Comparison of ENCODE assay signal across 12 cellular contexts in the genomic region with DNA sequence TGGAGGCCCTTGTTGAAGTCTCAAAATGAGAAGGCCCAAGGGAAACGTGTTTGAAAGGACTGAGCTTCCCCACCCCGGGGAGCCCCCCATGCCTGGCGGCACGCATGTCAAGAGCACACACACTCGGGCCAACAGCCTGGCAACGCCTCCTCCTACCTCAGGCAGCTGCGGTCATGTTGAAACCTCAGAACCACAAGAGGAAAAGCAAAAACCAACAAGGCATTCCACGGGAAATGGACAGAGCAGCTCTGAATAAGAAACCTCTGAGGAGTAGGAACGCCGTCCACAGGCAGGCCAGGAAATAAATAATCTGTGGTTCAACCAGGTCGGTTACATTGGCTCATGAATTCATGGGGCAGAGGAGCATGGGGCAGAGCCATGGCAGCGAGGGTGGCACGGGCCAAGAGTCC.
DNase-seq lines count a peak whose midpoint lies in the region; ATAC-seq and TF ChIP-seq lines count a peak whose summit lies in the region.
"Had no signal": no experiment of that assay in that cellular context is flagged by ENCODE, and none has a peak within 500 bp of the region (broad histone marks: within the 10 kb centered on the region; RNA-seq: fewer than 3 reads in every experiment).

No MANE protein-coding gene starts in this region.

- H3K27ac ChIP-seq in right atrium auricular region = no peak overlapping the region
- no peak overlapping the region for H3K27ac ChIP-seq in OCI-LY3 (ENCODE audit: low read length)
- H3K27ac ChIP-seq in thyroid gland = peak overlapping the region in 2 of 3 donors; percentile 34 to 59
- no peak overlapping the region for H3K27ac ChIP-seq in lower lobe of right lung
- no peak overlapping the region for H3K27ac ChIP-seq in Karpas-422 (ENCODE audit: low read length)
- H3K27ac ChIP-seq: upper lobe of right lung had no signal

- H3K27me3 ChIP-seq in right atrium auricular region = no peaks in the 10 kb centered on the region
- H3K27me3 ChIP-seq in OCI-LY3 (ENCODE audit: low read depth, low read length) = no peaks in the 10 kb centered on the region; the same call in 1 of the 2 replicates
- no peaks in the 10 kb centered on the region for H3K27me3 ChIP-seq in thyroid gland
- no peaks in the 10 kb centered on the region for H3K27me3 ChIP-seq in lower lobe of right lung (ENCODE audit: low read depth)
- no peaks in the 10 kb centered on the region for H3K27me3 ChIP-seq in Karpas-422 (ENCODE audit: low read length)
- H3K27me3 ChIP-seq: upper lobe of right lung had no signal

- H3K79me2 ChIP-seq in OCI-LY3 (ENCODE audit: low read length) = no peaks in the 10 kb centered on the region
- no peaks in the 10 kb centered on the region for H3K79me2 ChIP-seq in Karpas-422 (ENCODE audit: low read length)

- intact Hi-C loops in Right ventricle myocardium inferior (cut with DNase I) = no loop called here
- intact Hi-C loops in thyroid gland (cut with DNase I) = no loop called here
- intact Hi-C loops in lower lobe of right lung (cut with DNase I) = no loop called here

- TF ChIP-seq POLR2A in thyroid gland (IDR thresholded peaks at IDR 0.05) = no peak

- peak overlapping the region; percentile 25; the same call in 1 of the 2 replicates for H2AFZ ChIP-seq in OCI-LY3 (ENCODE audit: low read depth, low read length)
- H2AFZ ChIP-seq in Karpas-422 (ENCODE audit: low read length) = no peak overlapping the region

- H3K36me3 ChIP-seq in right atrium auricular region (no peaks in the 10 kb centered on the region), OCI-LY3 (replicated peaks; ENCODE audit: low read depth, low read length) (no peaks in the 10 kb centered on the region), thyroid gland (no peaks in the 10 kb centered on the region), lower lobe of right lung (no peaks in the 10 kb centered on the region), Karpas-422 (ENCODE audit: insufficient read depth, low read length) (no peaks in the 10 kb centered on the region)
- H3K36me3 ChIP-seq: upper lobe of right lung had no signal

- H3K9me3 ChIP-seq in right atrium auricular region (no peaks in the 10 kb centered on the region), OCI-LY3 (ENCODE audit: insufficient read depth, low read length) (no peaks in the 10 kb centered on the region), thyroid gland (no peaks in the 10 kb centered on the region), lower lobe of right lung (no peaks in the 10 kb centered on the region), Karpas-422 (ENCODE audit: low read length) (no peaks in the 10 kb centered on the region)
- H3K9me3 ChIP-seq: upper lobe of right lung had no signal

- no peaks in the 10 kb centered on the region for H3K9me2 ChIP-seq in Karpas-422 (replicated peaks; ENCODE audit: insufficient read depth, low read length)

- no peak overlapping the region for H3K4me3 ChIP-seq in right atrium auricular region
- H3K4me3 ChIP-seq in OCI-LY3 (ENCODE audit: low read length) = no peak overlapping the region
- no peak overlapping the region for H3K4me3 ChIP-seq in epithelial cell of esophagus (ENCODE audit: low read length)
- no peak overlapping the region for H3K4me3 ChIP-seq in thyroid gland (replicated peaks in 1 of 3)
- no peak overlapping the region for H3K4me3 ChIP-seq in lower lobe of right lung
- H3K4me3 ChIP-seq in Karpas-422 (ENCODE audit: low read length) = no peak overlapping the region
- H3K4me3 ChIP-seq: upper lobe of right lung had no signal

- H3K4me2 ChIP-seq in OCI-LY3 (ENCODE audit: low read length) (peak overlapping the region; percentile 16; the same call in 1 of the 2 replicates), Karpas-422 (ENCODE audit: low read depth, low read length, poor library complexity, severe bottlenecking) (no peak overlapping the region)

- H3K9ac ChIP-seq in OCI-LY3 (ENCODE audit: low read length) (no peak overlapping the region), Karpas-422 (ENCODE audit: low read length) (no peak overlapping the region)

- TF ChIP-seq CTCF in right atrium auricular region (IDR thresholded peaks at IDR 0.05) = no peak
- TF ChIP-seq CTCF in OCI-LY3 (IDR thresholded peaks at IDR 0.05; ENCODE audit: low read depth, low read length) = no peak
- TF ChIP-seq CTCF in epithelial cell of esophagus (IDR thresholded peaks at IDR 0.05; ENCODE audit: insufficient read depth, low read depth, low read length, missing control alignments) = no peak
- peak in 1 of 6 experiments; percentile 22 for TF ChIP-seq CTCF in thyroid gland (IDR thresholded peaks at IDR 0.05)
- TF ChIP-seq CTCF in lower lobe of right lung (IDR thresholded peaks at IDR 0.05) = no peak

- H4K20me1 ChIP-seq in OCI-LY3 (ENCODE audit: insufficient read depth, low read length) (no peaks in the 10 kb centered on the region), Karpas-422 (ENCODE audit: insufficient read depth, low read depth, low read length) (no peaks in the 10 kb centered on the region)

- no peaks in the 10 kb centered on the region for H3K4me1 ChIP-seq in right atrium auricular region
- peaks cover 4% of the 10 kb centered on the region for H3K4me1 ChIP-seq in OCI-LY3 (ENCODE audit: low read length)
- H3K4me1 ChIP-seq in thyroid gland = peaks cover 13 to 23% of the 10 kb centered on the region in 2 donors
- H3K4me1 ChIP-seq in lower lobe of right lung = no peaks in the 10 kb centered on the region
- H3K4me1 ChIP-seq in Karpas-422 (ENCODE audit: low read length) = peaks cover 4% of the 10 kb centered on the region; the same call in 1 of the 2 replicates
- H3K4me1 ChIP-seq: upper lobe of right lung had no signal

- DNase-seq in Right ventricle myocardium inferior (ENCODE audit: missing footprints) = peak; percentile 22
- no peak for DNase-seq in right atrium auricular region (ENCODE audit: low spot score)
- DNase-seq in epithelial cell of esophagus (ENCODE audit: low read depth) = peak; percentile 39
- DNase-seq in thyroid gland = peak; percentile 51 to 61
- DNase-seq in lower lobe of right lung = no peak
- DNase-seq in Karpas-422 = no peak
- DNase-seq: activated B cell treated with CpG ODN at 0.5 μM for 24 hours, left colon, NCI-H2227 treated with DMSO at 0.1 percent for 48 hours, upper lobe of right lung had no signal

- ATAC-seq in Right ventricle myocardium inferior (no peak), lower lobe of right lung (no peak), HG03139 (IDR thresholded peaks at IDR 0.05; ENCODE audit: unreplicated experiment) (no peak)
- ATAC-seq: left colon, upper lobe of right lung had no signal

- WGBS in thyroid gland, 2 donors = 25 to 26% methylated on average over 8 to 13 of the region's 13 CpGs

Comparison
In these comparisons a context has a peak if more than half of its experiments do, and no peak if none do; other contexts are left out.
1. DNase-seq: peak in Right ventricle myocardium inferior (single experiment), epithelial cell of esophagus (single experiment) and thyroid gland (2 of 2); none in right atrium auricular region (single experiment), lower lobe of right lung (single experiment) and Karpas-422 (single experiment).
2. H3K27ac ChIP-seq: peak in thyroid gland (2 of 3); none in right atrium auricular region (0 of 2), OCI-LY3 (single experiment), lower lobe of right lung (single experiment) and Karpas-422 (single experiment).